Comparison of ENCODE assay signal across 18 cellular contexts in genomic region chr2:3185910-3186309, GRCh38.
DNase-seq lines count a peak whose midpoint lies in the region; ATAC-seq and TF ChIP-seq lines count a peak whose summit lies in the region.
"Had no signal": no experiment of that assay in that cellular context is flagged by ENCODE, and none has a peak within 500 bp of the region (broad histone marks: within the 10 kb centered on the region; RNA-seq: fewer than 3 reads in every experiment).

No MANE protein-coding gene starts in this region.

- H3K27ac ChIP-seq in lower lobe of right lung, result no peak overlapping the region
- no peak overlapping the region for H3K27ac ChIP-seq in osteoblast (ENCODE audit: low read depth, low read length)
- H3K27ac ChIP-seq: 22Rv1, A549, BLaER1 had no signal

- no peaks in the 10 kb centered on the region for H3K27me3 ChIP-seq in lower lobe of right lung (ENCODE audit: low read depth)
- H3K27me3 ChIP-seq in osteoblast (ENCODE audit: insufficient read depth, low read length), result no peaks in the 10 kb centered on the region
- H3K27me3 ChIP-seq: BLaER1 had no signal

- H3K79me2 ChIP-seq in osteoblast (ENCODE audit: insufficient read depth, low read length), result no peaks in the 10 kb centered on the region

- H3K9me3 ChIP-seq in lower lobe of right lung, result no peaks in the 10 kb centered on the region
- no peaks in the 10 kb centered on the region for H3K9me3 ChIP-seq in osteoblast (ENCODE audit: low read depth, low read length)
- H3K9me3 ChIP-seq: A549, BLaER1, HAP-1 had no signal

- H4K20me1 ChIP-seq in osteoblast (ENCODE audit: insufficient read depth, low read length), result no peaks in the 10 kb centered on the region

- DNase-seq in activated naive CD8-positive, alpha-beta T cell treated with anti-CD3 and anti-CD28 coated beads for 36 hours, result no peak
- DNase-seq in activated naive CD8-positive, alpha-beta T cell treated with anti-CD3 and anti-CD28 coated beads, Interleukin-2, amount 50 U/mL, for 24 hours, result no peak
- DNase-seq in GM20000 (ENCODE audit: low spot score) (peak; percentile 19), lower lobe of right lung (peak; percentile 27), osteoblast (ENCODE audit: insufficient read length, low spot score, missing footprints) (peak; percentile 82), foreskin fibroblast (no peak)
- no peak for DNase-seq in stimulated activated naive CD4-positive, alpha-beta T cell (lab: John Stamatoyannopoulos, UW)
- DNase-seq: Calu3; CD4-positive, alpha-beta memory T cell; DMS79 treated with DMSO at 0.1 percent for 48 hours; GF-D8 had no signal

- ATAC-seq in activated naive CD8-positive, alpha-beta T cell treated with anti-CD3 and anti-CD28 coated beads, Interleukin-2, amount 50 U/mL, for 24 hours, result no peak
- ATAC-seq in lower lobe of right lung (no peak), HG03460 (IDR thresholded peaks at IDR 0.05; ENCODE audit: unreplicated experiment) (no peak)
- ATAC-seq: A549, GM12878 had no signal

- H3K36me3 Mint-ChIP-seq in activated naive CD8-positive, alpha-beta T cell treated with anti-CD3 and anti-CD28 coated beads for 36 hours, result peaks cover 15% of the 10 kb centered on the region
- H3K36me3 Mint-ChIP-seq in activated naive CD8-positive, alpha-beta T cell treated with anti-CD3 and anti-CD28 coated beads, Interleukin-2, amount 50 U/mL, for 24 hours (ENCODE audit: low read depth), result peaks cover 18% of the 10 kb centered on the region

- H3K4me2 ChIP-seq in osteoblast (ENCODE audit: insufficient read depth, low read length), result no peak overlapping the region
- H3K4me2 ChIP-seq: A549, BLaER1 had no signal

- H3K4me3 Mint-ChIP-seq in activated naive CD8-positive, alpha-beta T cell treated with anti-CD3 and anti-CD28 coated beads for 36 hours, result no peak overlapping the region
- no peak overlapping the region for H3K4me3 Mint-ChIP-seq in activated naive CD8-positive, alpha-beta T cell treated with anti-CD3 and anti-CD28 coated beads, Interleukin-2, amount 50 U/mL, for 24 hours
- H3K4me3 Mint-ChIP-seq: CD14-positive monocyte; CD4-positive, alpha-beta memory T cell had no signal

- H3K27me3 Mint-ChIP-seq in activated naive CD8-positive, alpha-beta T cell treated with anti-CD3 and anti-CD28 coated beads for 36 hours, result no peaks in the 10 kb centered on the region
- no peaks in the 10 kb centered on the region for H3K27me3 Mint-ChIP-seq in activated naive CD8-positive, alpha-beta T cell treated with anti-CD3 and anti-CD28 coated beads, Interleukin-2, amount 50 U/mL, for 24 hours
- H3K27me3 Mint-ChIP-seq: CD4-positive, alpha-beta memory T cell had no signal

- H3K27ac Mint-ChIP-seq in activated naive CD8-positive, alpha-beta T cell treated with anti-CD3 and anti-CD28 coated beads for 36 hours, result peak overlapping the region; percentile 43
- H3K27ac Mint-ChIP-seq in activated naive CD8-positive, alpha-beta T cell treated with anti-CD3 and anti-CD28 coated beads, Interleukin-2, amount 50 U/mL, for 24 hours, result no peak overlapping the region

- H3K4me1 ChIP-seq in lower lobe of right lung (no peaks in the 10 kb centered on the region), osteoblast (ENCODE audit: insufficient read depth, low read length) (no peaks in the 10 kb centered on the region)
- H3K4me1 ChIP-seq: A549, HAP-1 had no signal

- intact Hi-C loops in lower lobe of right lung (cut with DNase I), result no loop called here

- H3K9me3 Mint-ChIP-seq in activated naive CD8-positive, alpha-beta T cell treated with anti-CD3 and anti-CD28 coated beads for 36 hours, result no peaks in the 10 kb centered on the region
- H3K9me3 Mint-ChIP-seq in activated naive CD8-positive, alpha-beta T cell treated with anti-CD3 and anti-CD28 coated beads, Interleukin-2, amount 50 U/mL, for 24 hours, result no peaks in the 10 kb centered on the region

- H3K4me1 Mint-ChIP-seq in activated naive CD8-positive, alpha-beta T cell treated with anti-CD3 and anti-CD28 coated beads for 36 hours, result no peaks in the 10 kb centered on the region
- H3K4me1 Mint-ChIP-seq in activated naive CD8-positive, alpha-beta T cell treated with anti-CD3 and anti-CD28 coated beads, Interleukin-2, amount 50 U/mL, for 24 hours, result no peaks in the 10 kb centered on the region
- H3K4me1 Mint-ChIP-seq: CD14-positive monocyte had no signal

- no peak overlapping the region for H2AFZ ChIP-seq in osteoblast (ENCODE audit: low read length)

- peaks cover 16% of the 10 kb centered on the region for H3K36me3 ChIP-seq in lower lobe of right lung
- H3K36me3 ChIP-seq in osteoblast (ENCODE audit: insufficient read depth, low read length), result no peaks in the 10 kb centered on the region
- H3K36me3 ChIP-seq: HAP-1 had no signal

- H3K4me3 ChIP-seq in lower lobe of right lung (no peak overlapping the region), osteoblast (ENCODE audit: insufficient read depth, low read length) (no peak overlapping the region), foreskin fibroblast (ENCODE audit: low read depth in 1 of 2, low read length in 2 of 2) (no peak overlapping the region)
- H3K4me3 ChIP-seq: A549, BLaER1, GM12878, HAP-1 had no signal

- TF ChIP-seq CTCF in GM20000 (IDR thresholded peaks at IDR 0.05; ENCODE audit: extremely low read depth, missing control alignments), result no peak
- no peak for TF ChIP-seq CTCF in lower lobe of right lung (IDR thresholded peaks at IDR 0.05)
- no peak for TF ChIP-seq CTCF in osteoblast (IDR thresholded peaks at IDR 0.05; ENCODE audit: extremely low read depth, low read depth, low read length)
- TF ChIP-seq CTCF in foreskin fibroblast (IDR thresholded peaks at IDR 0.05; ENCODE audit: low read depth, low read length), result no peak

Comparison
In these comparisons a context has a peak if more than half of its experiments do, and no peak if none do; other contexts are left out.
1. DNase-seq: peak in GM20000 (single experiment), lower lobe of right lung (single experiment) and osteoblast (single experiment); none in activated naive CD8-positive, alpha-beta T cell treated with anti-CD3 and anti-CD28 coated beads for 36 hours (single experiment), activated naive CD8-positive, alpha-beta T cell treated with anti-CD3 and anti-CD28 coated beads, Interleukin-2, amount 50 U/mL, for 24 hours (single experiment), foreskin fibroblast (0 of 2) and stimulated activated naive CD4-positive, alpha-beta T cell (0 of 6).